8 cellular contexts compared by ENCODE assay signal in genomic region chr5:109468737-109469420, GRCh38. TPM values are rescaled to one million over a fixed set of nuclear protein-coding genes. Genes with fewer than 3 reads are reported as not detected.
A peak's percentile ranks its signal among the peaks of the same experiment; 100 is the strongest.
DNase-seq lines count a peak whose midpoint lies in the region; ATAC-seq, FAIRE-seq and TF ChIP-seq lines count a peak whose summit lies in the region.

No MANE protein-coding gene starts in this region.

- no peak overlapping the region for H3K27ac Mint-ChIP-seq in activated T-cell treated with anti-CD3 and anti-CD28 coated beads, Interleukin-2, amount 50 U/mL, for 72 hours
- H3K27ac Mint-ChIP-seq in neural progenitor cell: no peak overlapping the region

- H3K4me3 ChIP-seq in Peyer's patch: no peak overlapping the region
- H3K4me3 ChIP-seq in neural progenitor cell: no peak overlapping the region
- no peak overlapping the region for H3K4me3 ChIP-seq in stomach

- no peak overlapping the region for H3K4me3 Mint-ChIP-seq in activated T-cell treated with anti-CD3 and anti-CD28 coated beads, Interleukin-2, amount 50 U/mL, for 72 hours
- no peak overlapping the region for H3K4me3 Mint-ChIP-seq in neural progenitor cell

- no peak overlapping the region for H3K4me2 ChIP-seq in neural progenitor cell

- intact Hi-C loops in stomach (cut with DNase I; ENCODE audit: low total_unique reads): no loop called here

- peak; percentile 81 to 86 for ATAC-seq in activated T-cell treated with anti-CD3 and anti-CD28 coated beads, Interleukin-2, amount 50 U/mL, for 72 hours (replicated peaks in 1 of 2)

- H3K9me3 Mint-ChIP-seq in activated T-cell treated with anti-CD3 and anti-CD28 coated beads, Interleukin-2, amount 50 U/mL, for 72 hours: no peaks in the 10 kb centered on the region
- no peaks in the 10 kb centered on the region for H3K9me3 Mint-ChIP-seq in neural progenitor cell

- no peaks in the 10 kb centered on the region for H3K27me3 ChIP-seq in Peyer's patch
- no peaks in the 10 kb centered on the region for H3K27me3 ChIP-seq in neural progenitor cell
- H3K27me3 ChIP-seq in stomach: no peaks in the 10 kb centered on the region

- no peaks in the 10 kb centered on the region for H3K36me3 Mint-ChIP-seq in activated T-cell treated with anti-CD3 and anti-CD28 coated beads, Interleukin-2, amount 50 U/mL, for 72 hours (ENCODE audit: insufficient read depth in 2 of 2)
- H3K36me3 Mint-ChIP-seq in neural progenitor cell: no peaks in the 10 kb centered on the region

- no peak overlapping the region for H2AFZ ChIP-seq in neural progenitor cell (replicated peaks)

- H3K27me3 Mint-ChIP-seq in activated T-cell treated with anti-CD3 and anti-CD28 coated beads, Interleukin-2, amount 50 U/mL, for 72 hours (ENCODE audit: low read depth): peaks cover 13% of the 10 kb centered on the region
- peaks cover 3% of the 10 kb centered on the region for H3K27me3 Mint-ChIP-seq in neural progenitor cell (ENCODE audit: insufficient read depth, low read depth)

- TF ChIP-seq EP300 in stomach (IDR thresholded peaks at IDR 0.05): no peak

- H3K9me3 ChIP-seq in Peyer's patch (no peaks in the 10 kb centered on the region), neural progenitor cell (ENCODE audit: low read depth) (no peaks in the 10 kb centered on the region), stomach (no peaks in the 10 kb centered on the region)

- no peaks in the 10 kb centered on the region for H3F3A ChIP-seq in neural progenitor cell (ENCODE audit: low read depth)

- TF ChIP-seq POLR2A in H54 (IDR thresholded peaks at IDR 0.05; ENCODE audit: low read depth, low read length) (no peak), Peyer's patch (IDR thresholded peaks at IDR 0.05) (no peak), stomach (IDR thresholded peaks at IDR 0.05) (no peak)

- DNase-seq in H54 (ENCODE audit: insufficient read length, low spot score): peak; percentile 42
- DNase-seq in Peyer's patch: peak; percentile 90 to 98 (median 91)
- peak; percentile 79 to 83 for DNase-seq in activated T-cell treated with anti-CD3 and anti-CD28 coated beads, Interleukin-2, amount 50 U/mL, for 72 hours
- peak; percentile 95 for DNase-seq in fibroblast of peridontal ligament (ENCODE audit: extremely low read depth)
- DNase-seq in neural progenitor cell (ENCODE audit: low spot score): peak; percentile 79
- DNase-seq in stomach: peak; percentile 99

- H3K36me3 ChIP-seq in Peyer's patch (no peaks in the 10 kb centered on the region), neural progenitor cell (no peaks in the 10 kb centered on the region), stomach (no peaks in the 10 kb centered on the region)

- FAIRE-seq in G401.6 (lab: Jason Lieb, UNC): peak; percentile 15
- peak; percentile 89 for FAIRE-seq in H54 (lab: Jason Lieb, UNC)

- H3K27ac ChIP-seq in Peyer's patch: no peak overlapping the region
- H3K27ac ChIP-seq in neural progenitor cell: no peak overlapping the region
- no peak overlapping the region for H3K27ac ChIP-seq in stomach

- no peak overlapping the region for H3K9ac ChIP-seq in neural progenitor cell

- WGBS in stomach, 5 donors: 28 to 35% (median 31%) methylated on average over 4 of the region's 4 CpGs

- no peaks in the 10 kb centered on the region for H3K79me2 ChIP-seq in neural progenitor cell (ENCODE audit: low read depth)

- peaks cover 8% of the 10 kb centered on the region for H3K4me1 Mint-ChIP-seq in activated T-cell treated with anti-CD3 and anti-CD28 coated beads, Interleukin-2, amount 50 U/mL, for 72 hours (ENCODE audit: low read depth)
- no peaks in the 10 kb centered on the region for H3K4me1 Mint-ChIP-seq in neural progenitor cell

- no peaks in the 10 kb centered on the region for H4K20me1 ChIP-seq in neural progenitor cell (ENCODE audit: low read depth)

- H3K4me1 ChIP-seq in Peyer's patch (peaks cover 0 to 7% (median 0%) of the 10 kb centered on the region in 4 donors), neural progenitor cell (no peaks in the 10 kb centered on the region), stomach (peaks cover 0 to 12% (median 7%) of the 10 kb centered on the region in 4 donors)

- TF ChIP-seq CTCF in LNCAP (IDR thresholded peaks at IDR 0.05) (peak; percentile 92), Peyer's patch (IDR thresholded peaks at IDR 0.05) (peak in 5 of 6 experiments; percentile 26 to 90 (median 89)), neural progenitor cell (IDR thresholded peaks at IDR 0.05) (peak; percentile 70), stomach (IDR thresholded peaks at IDR 0.05) (peak in 5 of 7 experiments; percentile 54 to 73 (median 67))

RNA-seq across cellular contexts. Expression of gene PJA2, which starts 59.1 kb away (rescaled TPM):
- 10 to 100 TPM; 40.6 to 68.5 (median 51.6) TPM for total RNA-seq in Peyer's patch
- 10 to 100 TPM; 62.5 to 66.2 TPM for total RNA-seq in activated T-cell treated with anti-CD3 and anti-CD28 coated beads, Interleukin-2, amount 50 U/mL, for 72 hours
- total RNA-seq in neural progenitor cell (ENCODE audit: low replicate concordance): 84.3 and 128 TPM in 2 replicates
- total RNA-seq in stomach: 100 to 1,000 TPM in 2 of 5 donors, 10 to 100 TPM in 3; 28.1 to 161 (median 44.3) TPM
- polyA plus RNA-seq in stomach: 10 to 100 TPM; 19.9 to 31.5 (median 22.7) TPM

Comparison
In these comparisons a context has a peak if more than half of its experiments do, and no peak if none do; other contexts are left out.
1. DNase-seq: peak in every context shown above with its lines; median percentile 99 in stomach; 95 in fibroblast of peridontal ligament; 91 in Peyer's patch; 81 in activated T-cell treated with anti-CD3 and anti-CD28 coated beads, Interleukin-2, amount 50 U/mL, for 72 hours; 79 in neural progenitor cell; 42 in H54.